In genomic region chr5:53019320-53019719, GRCh38 we compare ENCODE assay signal across 2 cellular contexts.
TF ChIP-seq lines count a peak whose summit lies in the region.

No MANE protein-coding gene starts in this region.

TF ChIP-seq in K562, 482 proteins besides CTCF, POLR2A, EP300 and RAD21 (continues in another document):
- TF ChIP-seq FIP1L1 (IDR thresholded peaks at IDR 0.05; ENCODE audit: low read depth, low read length, poor library complexity, severe bottlenecking), result no peak
- peak; percentile 39; the same call in 1 of the 2 replicates for TF ChIP-seq FOXJ2 (tag; IDR thresholded peaks at IDR 0.05)
- peak; percentile 39 for TF ChIP-seq NFE2 (IDR thresholded peaks at IDR 0.05; ENCODE audit: low read depth)
- no peak for TF ChIP-seq ZMIZ1 (IDR thresholded peaks at IDR 0.05; ENCODE audit: low read depth in 2 of 2, low read length in 2 of 2)
- TF ChIP-seq ARID4B (CRISPR knock-in tag; IDR thresholded peaks at IDR 0.05), result no peak
- no peak for TF ChIP-seq FOXK1 (CRISPR knock-in tag; IDR thresholded peaks at IDR 0.05; ENCODE audit: borderline replicate concordance)
- no peak for TF ChIP-seq E2F3 (CRISPR knock-in tag; IDR thresholded peaks at IDR 0.05)
- TF ChIP-seq RBFOX2 (IDR thresholded peaks at IDR 0.05; ENCODE audit: low read depth, low read length), result no peak
- no peak for TF ChIP-seq RHOXF2B (CRISPR knock-in tag; conservative IDR thresholded peaks at IDR 0.05)
- TF ChIP-seq ELF1 (tag; IDR thresholded peaks at IDR 0.05), result no peak
- TF ChIP-seq ZNF431 (CRISPR knock-in tag; IDR thresholded peaks at IDR 0.05), result no peak
- no peak for TF ChIP-seq STAT5A (IDR thresholded peaks at IDR 0.05; ENCODE audit: borderline replicate concordance, low read length)

TF ChIP-seq in HepG2, 621 proteins besides CTCF, POLR2A, EP300 and RAD21 (continues in another document):
- peak; percentile 64; the same call in 1 of the 2 replicates for TF ChIP-seq ETV5 (CRISPR knock-in tag; IDR thresholded peaks at IDR 0.05; ENCODE audit: borderline replicate concordance)
- TF ChIP-seq KDM6A (CRISPR knock-in tag; IDR thresholded peaks at IDR 0.05; ENCODE audit: low read depth), result no peak
- TF ChIP-seq ZSCAN5A (CRISPR knock-in tag; IDR thresholded peaks at IDR 0.05; ENCODE audit: borderline replicate concordance), result no peak
- peak; percentile 97 for TF ChIP-seq ZNF121 (CRISPR knock-in tag; IDR thresholded peaks at IDR 0.05)
- peak; percentile 56; the same call in 1 of the 2 replicates for TF ChIP-seq FOXO1 (CRISPR knock-in tag; IDR thresholded peaks at IDR 0.05)
- peak; percentile 85 for TF ChIP-seq POGZ (CRISPR knock-in tag; IDR thresholded peaks at IDR 0.05)
- TF ChIP-seq ZNF530 (CRISPR knock-in tag; IDR thresholded peaks at IDR 0.05; ENCODE audit: low read depth), result no peak
- peak; percentile 67 for TF ChIP-seq RXRB (CRISPR knock-in tag; IDR thresholded peaks at IDR 0.05; ENCODE audit: borderline replicate concordance)
- TF ChIP-seq SKIL (CRISPR knock-in tag; IDR thresholded peaks at IDR 0.05; ENCODE audit: borderline replicate concordance), result 0 out of 2 replicates have a peak, but pooled peaks have one; percentile 11
- TF ChIP-seq HOMEZ (CRISPR knock-in tag; IDR thresholded peaks at IDR 0.05; ENCODE audit: low read depth), result peak; percentile 97
- peak; percentile 44; the same call in 1 of the 2 replicates for TF ChIP-seq ZMYM4 (CRISPR knock-in tag; IDR thresholded peaks at IDR 0.05)
- peak; percentile 62 for TF ChIP-seq SALL1 (CRISPR knock-in tag; IDR thresholded peaks at IDR 0.05)
- no peak for TF ChIP-seq FOXP1 (IDR thresholded peaks at IDR 0.05)
- TF ChIP-seq FOXP1 (CRISPR knock-in tag; IDR thresholded peaks at IDR 0.05), result peak; percentile 54; the same call in 1 of the 2 replicates
- TF ChIP-seq TCF7 (IDR thresholded peaks at IDR 0.05; ENCODE audit: low read depth), result 0 out of 2 replicates have a peak, but pooled peaks have one; percentile 15
- peak; percentile 84 for TF ChIP-seq ATF3 (CRISPR knock-in tag; IDR thresholded peaks at IDR 0.05)
- peak; percentile 41; the same call in 1 of the 2 replicates for TF ChIP-seq ZMYM3 (CRISPR knock-in tag; IDR thresholded peaks at IDR 0.05)
- no peak for TF ChIP-seq ZNF678 (CRISPR knock-in tag; IDR thresholded peaks at IDR 0.05)
- TF ChIP-seq GATAD2A (CRISPR knock-in tag; IDR thresholded peaks at IDR 0.05), result peak; percentile 75
- no peak for TF ChIP-seq ZNF136 (CRISPR knock-in tag; IDR thresholded peaks at IDR 0.05; ENCODE audit: low read depth)
- TF ChIP-seq ZNF740 (CRISPR knock-in tag; IDR thresholded peaks at IDR 0.05), result no peak
- peak; percentile 77 for TF ChIP-seq PPARG (CRISPR knock-in tag; conservative IDR thresholded peaks at IDR 0.05)
- TF ChIP-seq ELF3 (CRISPR knock-in tag; IDR thresholded peaks at IDR 0.05), result peak; percentile 70
- peak; percentile 37; the same call in 1 of the 2 replicates for TF ChIP-seq FOXK1 (CRISPR knock-in tag; IDR thresholded peaks at IDR 0.05; ENCODE audit: borderline replicate concordance, low read depth)
- no peak for TF ChIP-seq ZNF329 (CRISPR knock-in tag; IDR thresholded peaks at IDR 0.05; ENCODE audit: low read depth)
- peak; percentile 17; the same call in 1 of the 2 replicates for TF ChIP-seq AHDC1 (CRISPR knock-in tag; IDR thresholded peaks at IDR 0.05; ENCODE audit: borderline replicate concordance)
- TF ChIP-seq REST (IDR thresholded peaks at IDR 0.05; ENCODE audit: borderline replicate concordance in 1 of 2, low read depth in 1 of 2, low read length in 2 of 2), result no peak
- no peak for TF ChIP-seq SOX6 (IDR thresholded peaks at IDR 0.05)
- TF ChIP-seq SOX6 (CRISPR knock-in tag; IDR thresholded peaks at IDR 0.05), result peak; percentile 49; the same call in 1 of the 2 replicates
- TF ChIP-seq ZNF83 (CRISPR knock-in tag; IDR thresholded peaks at IDR 0.05; ENCODE audit: borderline replicate concordance), result no peak
- peak; percentile 55; the same call in 1 of the 2 replicates for TF ChIP-seq KDM1A (CRISPR knock-in tag; IDR thresholded peaks at IDR 0.05)
- TF ChIP-seq HMG20A (CRISPR knock-in tag; IDR thresholded peaks at IDR 0.05; ENCODE audit: borderline replicate concordance), result peak; percentile 48; the same call in 1 of the 2 replicates
- TF ChIP-seq STAT5B (CRISPR knock-in tag; IDR thresholded peaks at IDR 0.05), result no peak
- TF ChIP-seq KDM2A (CRISPR knock-in tag; IDR thresholded peaks at IDR 0.05; ENCODE audit: borderline replicate concordance, low read depth), result 0 out of 2 replicates have a peak, but pooled peaks have one; percentile 20
- TF ChIP-seq JUND (CRISPR knock-in tag; IDR thresholded peaks at IDR 0.05), result 0 out of 2 replicates have a peak, but pooled peaks have one; percentile 36
- peak; percentile 42 for TF ChIP-seq PAXIP1 (CRISPR knock-in tag; conservative IDR thresholded peaks at IDR 0.05)
- no peak; the same call in 1 of the 2 replicates for TF ChIP-seq SOX13 (IDR thresholded peaks at IDR 0.05)
- peak in 1 of 2 experiments; percentile 48; a peak in 1 of 4 replicates for TF ChIP-seq SOX13 (CRISPR knock-in tag; conservative IDR thresholded peaks at IDR 0.05 in 1 of 2, IDR thresholded peaks at IDR 0.05 in 1 of 2)
